ENCODE assay signal across 19 cellular contexts in genomic region chr3:14222900-14223594, GRCh38. TPM values are rescaled to one million over a fixed set of nuclear protein-coding genes. Genes with fewer than 3 reads are reported as not detected.
DNase-seq lines count a peak whose midpoint lies in the region; ATAC-seq and TF ChIP-seq lines count a peak whose summit lies in the region.
"Had no signal": no experiment of that assay in that cellular context is flagged by ENCODE, and none has a peak within 500 bp of the region (broad histone marks: within the 10 kb centered on the region; RNA-seq: fewer than 3 reads in every experiment).

No MANE protein-coding gene starts in this region.

- WGBS in gastroesophageal sphincter (ENCODE audit: low coverage in 1 of 2), 2 donors, result 49 to 70% methylated on average over 3 of the region's 3 CpGs

- ATAC-seq in HG02610 (IDR thresholded peaks at IDR 0.05; ENCODE audit: unreplicated experiment) (peak; percentile 46), gastroesophageal sphincter (peak; percentile 60), HG03025 (IDR thresholded peaks at IDR 0.05; ENCODE audit: low FRiP score, unreplicated experiment) (no peak), omental fat pad (ENCODE audit: low FRiP score) (no peak), GM18858 (IDR thresholded peaks at IDR 0.05; ENCODE audit: unreplicated experiment) (no peak)
- ATAC-seq: foreskin keratinocyte, left lung had no signal

- H3K4me3 ChIP-seq in DOHH2 (ENCODE audit: low read length) (peak overlapping the region; percentile 37), adipocyte (ENCODE audit: low read length) (no peak overlapping the region), gastroesophageal sphincter (no peak overlapping the region)
- H3K4me3 ChIP-seq: left lung, ovary had no signal

- H3K36me3 ChIP-seq in DOHH2 (ENCODE audit: control insufficient read depth, low read length) (no peaks in the 10 kb centered on the region), adipocyte (ENCODE audit: control insufficient read depth, insufficient read depth, low read length, severe bottlenecking) (no peaks in the 10 kb centered on the region), gastroesophageal sphincter (no peaks in the 10 kb centered on the region)
- H3K36me3 ChIP-seq: left lung, ovary had no signal

- H3K9ac ChIP-seq in adipocyte (ENCODE audit: low read length), result no peak overlapping the region

- no peak for TF ChIP-seq EP300 in gastroesophageal sphincter (IDR thresholded peaks at IDR 0.05)

- no peaks in the 10 kb centered on the region for H4K20me1 ChIP-seq in DOHH2 (ENCODE audit: control insufficient read depth, insufficient read depth, low read depth, low read length)

- H3K27ac ChIP-seq in DOHH2 (ENCODE audit: low read depth, low read length) (peak overlapping the region; percentile 93), gastroesophageal sphincter (no peak overlapping the region)
- H3K27ac ChIP-seq: foreskin keratinocyte, left lung, ovary had no signal

- H3K4me1 ChIP-seq in DOHH2 (ENCODE audit: control insufficient read depth, low read length), result peaks cover 65% of the 10 kb centered on the region
- H3K4me1 ChIP-seq in adipocyte (ENCODE audit: control insufficient read depth, insufficient read depth, low read length), result peaks cover 33% of the 10 kb centered on the region
- no peaks in the 10 kb centered on the region for H3K4me1 ChIP-seq in gastroesophageal sphincter

- TF ChIP-seq POLR2A in gastroesophageal sphincter (IDR thresholded peaks at IDR 0.05), result no peak

- TF ChIP-seq CTCF in DOHH2 (IDR thresholded peaks at IDR 0.05; ENCODE audit: low read depth, low read length, poor library complexity, severe bottlenecking) (peak; percentile 50), gastroesophageal sphincter (IDR thresholded peaks at IDR 0.05) (no peak), omental fat pad (IDR thresholded peaks at IDR 0.05) (no peak)

- DNase-seq in adipocyte (ENCODE audit: low read depth) (peak; percentile 64), NCI-H2081 (lab: John Stamatoyannopoulos, UW) (no peak), omental fat pad (ENCODE audit: low spot score) (no peak)
- DNase-seq: activated CD4-positive, CD25-positive, alpha-beta regulatory T cell; activated naive CD4-positive, alpha-beta T cell treated with Interleukin-2 at 50 U/mL for 16 hours; AML-193; Calu3; effector CD8-positive, alpha-beta T cell; foreskin keratinocyte; GF-D8; left lung; NCI-H526 treated with DMSO at 0.1 percent for 48 hours; ovary; stimulated activated CD4-positive, alpha-beta T cell treated with anti-CD3 and anti-CD28 coated beads, Interleukin-4, amount 100 ng/mL, for 4 hours had no signal

- H3K9me3 ChIP-seq in DOHH2 (ENCODE audit: control insufficient read depth, insufficient read depth, low read length) (peaks cover 17% of the 10 kb centered on the region; the same call in 1 of the 2 replicates), adipocyte (ENCODE audit: control insufficient read depth, low read length) (peaks cover 32% of the 10 kb centered on the region), gastroesophageal sphincter (peaks cover 0 to 21% (median 0%) of the 10 kb centered on the region in 3 donors)

- H3K79me2 ChIP-seq in DOHH2 (ENCODE audit: control insufficient read depth, low read length), result no peaks in the 10 kb centered on the region

- H3K27me3 ChIP-seq in DOHH2 (ENCODE audit: control insufficient read depth, low read length) (no peaks in the 10 kb centered on the region), adipocyte (replicated peaks; ENCODE audit: control insufficient read depth, insufficient read depth, low read length) (no peaks in the 10 kb centered on the region), gastroesophageal sphincter (peaks cover 7% of the 10 kb centered on the region)
- H3K27me3 ChIP-seq: foreskin keratinocyte, left lung, ovary had no signal

- H3K9me2 ChIP-seq in DOHH2 (replicated peaks; ENCODE audit: control insufficient read depth, low read length), result no peaks in the 10 kb centered on the region

- peak overlapping the region; percentile 90 for H3K4me2 ChIP-seq in DOHH2 (ENCODE audit: low read length)

- peaks cover 43% of the 10 kb centered on the region for H3F3A ChIP-seq in DOHH2 (ENCODE audit: control insufficient read depth, insufficient read depth)

RNA-seq across cellular contexts. Expression of gene LSM3, which starts 44.4 kb away (rescaled TPM):
- total RNA-seq in gastroesophageal sphincter, result 10 to 100 TPM in 3 of 4 donors, 1 to 10 TPM in 1; 7.9 to 15.6 (median 12.7) TPM
- 10 to 100 TPM in 2 of 4 donors, 1 to 10 TPM in 2; 8.0 to 12.4 (median 10.9) TPM for total RNA-seq in omental fat pad

RNA-seq across cellular contexts. Expression of gene XPC, which starts 44.6 kb away (rescaled TPM):
- total RNA-seq in gastroesophageal sphincter (10 to 100 TPM; 27.6 to 73.0 (median 34.4) TPM), omental fat pad (10 to 100 TPM; 26.5 to 47.8 (median 33.8) TPM)

Comparison
In these comparisons a context has a peak if more than half of its experiments do, and no peak if none do; other contexts are left out.
1. ATAC-seq: peak in HG02610 (single experiment) and gastroesophageal sphincter (single experiment); none in HG03025 (single experiment), omental fat pad (single experiment) and GM18858 (single experiment).